ENCODE assay signal across 7 cellular contexts in the genomic region with DNA sequence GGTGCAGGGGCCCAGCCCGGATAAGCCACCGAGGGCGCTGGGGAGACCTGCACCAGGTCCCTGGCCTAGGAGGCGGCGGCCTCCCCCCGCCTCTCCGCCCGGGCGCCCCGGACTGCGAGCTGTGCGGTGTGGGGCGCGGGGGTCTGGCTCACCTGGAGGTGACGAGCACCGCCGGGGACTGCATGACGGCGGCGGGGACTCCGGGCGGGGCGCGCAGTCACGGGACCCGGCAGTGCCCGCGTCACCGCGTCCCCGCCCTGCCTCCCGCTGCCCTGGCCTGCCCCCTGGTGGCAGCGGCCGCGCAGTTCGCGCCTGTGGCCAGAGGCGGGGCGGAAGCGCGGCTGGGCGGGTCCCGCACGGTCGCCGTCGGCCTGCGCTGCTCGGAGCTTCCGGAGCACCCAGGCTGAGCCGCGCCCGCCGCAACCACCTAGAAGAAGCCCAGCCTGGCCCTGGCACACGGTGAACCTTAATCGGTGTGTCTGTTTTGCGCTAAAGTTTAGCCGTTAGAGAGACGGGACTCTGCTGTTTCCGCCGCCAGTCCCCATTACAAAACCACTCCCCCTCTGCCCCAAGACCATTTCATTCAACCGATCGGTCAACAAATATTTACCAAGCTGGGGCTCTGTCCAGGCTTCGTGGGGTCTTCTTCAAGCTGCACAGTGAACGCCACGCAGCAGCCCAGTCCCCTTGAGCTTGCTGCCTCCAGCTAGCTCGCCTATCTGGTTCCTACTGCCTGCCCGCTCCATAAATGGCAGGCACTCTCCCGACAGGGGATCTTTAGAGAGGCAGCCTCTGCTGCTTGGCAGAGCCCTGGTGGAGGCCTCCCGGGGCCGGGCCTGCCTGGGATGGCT. TPM values are rescaled to one million over a fixed set of nuclear protein-coding genes. Genes with fewer than 3 reads are reported as not detected.
DNase-seq lines count a peak whose midpoint lies in the region; ATAC-seq and TF ChIP-seq lines count a peak whose summit lies in the region.

A gene with protein sequence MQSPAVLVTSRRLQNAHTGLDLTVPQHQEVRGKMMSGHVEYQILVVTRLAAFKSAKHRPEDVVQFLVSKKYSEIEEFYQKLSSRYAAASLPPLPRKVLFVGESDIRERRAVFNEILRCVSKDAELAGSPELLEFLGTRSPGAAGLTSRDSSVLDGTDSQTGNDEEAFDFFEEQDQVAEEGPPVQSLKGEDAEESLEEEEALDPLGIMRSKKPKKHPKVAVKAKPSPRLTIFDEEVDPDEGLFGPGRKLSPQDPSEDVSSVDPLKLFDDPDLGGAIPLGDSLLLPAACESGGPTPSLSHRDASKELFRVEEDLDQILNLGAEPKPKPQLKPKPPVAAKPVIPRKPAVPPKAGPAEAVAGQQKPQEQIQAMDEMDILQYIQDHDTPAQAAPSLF (minus strand): TSS at position 219 of the 851 bp plus-strand sequence. CDS start 35 bp downstream, at position 184.

- peak within 1 kb of the TSS; percentile 69 to 100 for H3K4me3 ChIP-seq in ascending aorta
- H3K4me3 ChIP-seq in retinal pigment epithelial cell (ENCODE audit: low read length): peak within 1 kb of the TSS; percentile 91

- H3K36me3 ChIP-seq in ascending aorta: peaks cover 0 to 7% of the 10 kb centered on the region in 2 donors

- in situ Hi-C loops in GM13976 (cut with MboI; ENCODE audit: low sequenced_read_pairs, unreplicated experiment): no loop called here

- no peaks in the 10 kb centered on the region for H3K27me3 ChIP-seq in ascending aorta

- peak within 1 kb of the TSS; percentile 83 to 95 for H3K27ac ChIP-seq in ascending aorta

- intact Hi-C loops in T-helper 2 cell treated with Interferon-gamma antibody and Interleukin-4, amounts not matched to agents 100 ng/mL and 5 ng/mL, for 36 hours (cut with micrococcal nuclease): loop anchor here (1.0 to 10.0 kb wide), 9 partner anchors 15 to 1303 kb away; a partner anchor contains a TSS
- intact Hi-C loops in ascending aorta (cut with DNase I): loop anchor here (1.0 kb wide), 2 partner anchors 15 to 300 kb away; no protein-coding TSS in a partner anchor

- TF ChIP-seq CTCF in GM13976 (IDR thresholded peaks at IDR 0.05; ENCODE audit: borderline replicate concordance, control extremely low read depth, extremely low read depth, insufficient read depth, missing control alignments) (peak; percentile 100), ascending aorta (IDR thresholded peaks at IDR 0.05) (peak; percentile 20 to 100 (median 64)), retinal pigment epithelial cell (conservative IDR thresholded peaks at IDR 0.05; ENCODE audit: low read depth, low read length) (peak; percentile 57)

- DNase-seq in GM13976 (ENCODE audit: low spot score): peak; percentile 99
- peak; percentile 73 for DNase-seq in NCI-H128 (lab: John Stamatoyannopoulos, UW; ENCODE audit: unreplicated experiment)
- peak in 1 of 2 donors; percentile 92 for DNase-seq in ascending aorta (ENCODE audit: low spot score in 2 of 2)
- DNase-seq in hepatic stellate cell (ENCODE audit: low spot score): peak; percentile 94
- no peak for DNase-seq in retinal pigment epithelial cell (ENCODE audit: low read depth)

- H3K9me3 ChIP-seq in ascending aorta: no peaks in the 10 kb centered on the region

- peak; percentile 96 for ATAC-seq in HG02678 (IDR thresholded peaks at IDR 0.05; ENCODE audit: unreplicated experiment)

- H3K4me1 ChIP-seq in ascending aorta: peaks cover 20 to 33% of the 10 kb centered on the region in 2 donors

RNA-seq across cellular contexts. Expression of the gene that starts here (rescaled TPM):
- 12.0 and 12.3 TPM in 2 replicates for total RNA-seq in T-helper 2 cell treated with Interferon-gamma antibody and Interleukin-4, amounts not matched to agents 100 ng/mL and 5 ng/mL, for 36 hours
- total RNA-seq in ascending aorta: 40.0 TPM
